ENCODE assay signal across 9 cellular contexts in the genomic region with DNA sequence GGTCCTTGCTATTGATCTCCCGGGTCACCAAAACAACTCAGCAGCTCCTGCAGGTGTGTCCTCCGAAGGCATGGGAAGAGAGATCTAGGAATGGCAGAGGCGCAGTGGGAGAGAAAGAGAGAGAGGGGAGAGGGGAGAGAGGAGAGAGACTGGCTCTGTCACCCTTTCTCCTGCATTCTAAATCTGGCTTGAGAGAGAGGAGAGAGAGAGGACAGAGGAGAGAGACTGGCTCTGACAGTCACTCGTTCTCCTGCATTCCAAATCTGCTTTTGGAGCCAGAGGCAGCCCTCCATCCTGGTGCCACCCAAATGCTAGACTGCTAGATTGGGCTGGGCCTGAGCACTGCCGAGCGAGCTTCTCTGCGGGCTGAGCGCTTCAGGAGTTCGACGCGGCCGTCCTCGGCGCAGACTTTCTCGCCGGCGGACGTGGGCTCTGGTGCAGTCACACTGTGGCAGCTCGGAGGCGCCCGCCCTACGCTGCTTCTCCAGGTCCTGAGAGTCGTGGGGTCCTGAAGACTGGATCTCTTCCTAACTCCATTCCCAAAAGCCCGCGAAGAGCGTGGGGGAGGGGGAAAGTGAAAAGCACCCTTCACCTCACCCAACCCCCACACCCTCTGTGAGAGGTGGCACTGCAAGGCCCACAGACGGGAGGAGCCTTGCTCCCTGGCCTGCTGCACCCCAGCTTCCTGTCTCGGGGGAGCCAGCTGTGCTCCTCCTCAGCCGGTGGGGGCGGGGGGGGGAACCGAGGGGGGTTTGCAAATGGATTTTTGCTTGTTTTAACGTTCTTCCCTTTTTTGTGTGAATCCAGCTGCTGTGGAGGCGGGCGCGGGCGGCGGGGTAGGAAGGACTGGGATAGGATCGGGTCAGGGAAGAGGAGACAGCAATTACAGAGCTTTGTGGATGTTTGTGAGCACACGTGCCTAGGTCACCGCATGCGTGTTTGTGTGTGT.
DNase-seq lines count a peak whose midpoint lies in the region; ATAC-seq and TF ChIP-seq lines count a peak whose summit lies in the region.
"Had no signal": no experiment of that assay in that cellular context is flagged by ENCODE, and none has a peak within 500 bp of the region (broad histone marks: within the 10 kb centered on the region; RNA-seq: fewer than 3 reads in every experiment).

No MANE protein-coding gene starts in this region.

- no peak overlapping the region for H3K27ac Mint-ChIP-seq in stimulated activated naive CD8-positive, alpha-beta T cell treated with anti-CD3 and anti-CD28 coated beads, Interleukin-15, Interleukin-2, amounts not matched to agents 100 ng/mL and 50 ng/mL, for 24 hours
- H3K27ac Mint-ChIP-seq in WTC11: no peak overlapping the region

- DNase-seq in stimulated activated naive CD8-positive, alpha-beta T cell treated with anti-CD3 and anti-CD28 coated beads, Interleukin-15, Interleukin-2, amounts not matched to agents 100 U/mL and 50 U/mL, for 24 hours: no peak
- no peak for DNase-seq in WTC11 (ENCODE audit: low spot score)
- peak; percentile 74 for DNase-seq in left kidney (ENCODE audit: low read depth, low spot score)
- no peak for DNase-seq in stimulated activated CD4-positive, alpha-beta T cell treated with anti-CD3 and anti-CD28 coated beads, Interleukin-2, amount 100 ng/mL, for 24 hours
- no peak for DNase-seq in RKO (ENCODE audit: low spot score)
- DNase-seq in amniotic stem cell (lab: John Stamatoyannopoulos, UW): no peak
- DNase-seq: dermis blood vessel endothelial cell had no signal

- peak overlapping the region; percentile 26 for H3K4me3 Mint-ChIP-seq in stimulated activated naive CD8-positive, alpha-beta T cell treated with anti-CD3 and anti-CD28 coated beads, Interleukin-15, Interleukin-2, amounts not matched to agents 100 ng/mL and 50 ng/mL, for 24 hours
- peak overlapping the region; percentile 81 for H3K4me3 Mint-ChIP-seq in WTC11

- H3K4me1 Mint-ChIP-seq in stimulated activated naive CD8-positive, alpha-beta T cell treated with anti-CD3 and anti-CD28 coated beads, Interleukin-15, Interleukin-2, amounts not matched to agents 100 ng/mL and 50 ng/mL, for 24 hours (ENCODE audit: low read depth): no peaks in the 10 kb centered on the region
- H3K4me1 Mint-ChIP-seq in WTC11: peaks cover 53% of the 10 kb centered on the region

- H3K9me3 Mint-ChIP-seq in stimulated activated naive CD8-positive, alpha-beta T cell treated with anti-CD3 and anti-CD28 coated beads, Interleukin-15, Interleukin-2, amounts not matched to agents 100 ng/mL and 50 ng/mL, for 24 hours: no peaks in the 10 kb centered on the region
- H3K9me3 Mint-ChIP-seq in WTC11: no peaks in the 10 kb centered on the region

- no peak for ATAC-seq in stimulated activated naive CD8-positive, alpha-beta T cell treated with anti-CD3 and anti-CD28 coated beads, Interleukin-15, Interleukin-2, amounts not matched to agents 100 U/mL and 50 U/mL, for 24 hours
- ATAC-seq in WTC11 (peak; percentile 55), GM21786 (IDR thresholded peaks at IDR 0.05; ENCODE audit: unreplicated experiment) (no peak)

- no peak for TF ChIP-seq CTCF in WTC11 (IDR thresholded peaks at IDR 0.05)

- no peaks in the 10 kb centered on the region for H3K36me3 Mint-ChIP-seq in stimulated activated naive CD8-positive, alpha-beta T cell treated with anti-CD3 and anti-CD28 coated beads, Interleukin-15, Interleukin-2, amounts not matched to agents 100 ng/mL and 50 ng/mL, for 24 hours (ENCODE audit: low read depth)
- H3K36me3 Mint-ChIP-seq in WTC11: no peaks in the 10 kb centered on the region

- CTCF ChIA-PET in WTC11 (lab: Charles Lee): interaction anchor here (0.7 to 1.8 kb wide), 15 partner anchors 12 to 600 kb away, joined by 3 to 9 read pairs (median 3); partner anchors contain the start of gene CDIN1

- peaks cover 88% of the 10 kb centered on the region for H3K27me3 Mint-ChIP-seq in stimulated activated naive CD8-positive, alpha-beta T cell treated with anti-CD3 and anti-CD28 coated beads, Interleukin-15, Interleukin-2, amounts not matched to agents 100 ng/mL and 50 ng/mL, for 24 hours
- peaks cover 78% of the 10 kb centered on the region for H3K27me3 Mint-ChIP-seq in WTC11 (ENCODE audit: low read depth)

- POLR2A ChIA-PET in WTC11 (lab: Charles Lee): no interaction called here

TF ChIP-seq in WTC11, 78 proteins besides CTCF, POLR2A, EP300 and RAD21:
- TF ChIP-seq SOX15 (CRISPR knock-in tag; IDR thresholded peaks at IDR 0.05): no peak
- no peak for TF ChIP-seq ATF6 (CRISPR knock-in tag; IDR thresholded peaks at IDR 0.05)
- no peak for TF ChIP-seq MXD4 (CRISPR knock-in tag; IDR thresholded peaks at IDR 0.05; ENCODE audit: borderline replicate concordance)
- TF ChIP-seq IRF1 (CRISPR knock-in tag; IDR thresholded peaks at IDR 0.05): no peak
- TF ChIP-seq ATF2 (CRISPR knock-in tag; IDR thresholded peaks at IDR 0.05; ENCODE audit: borderline replicate concordance, low read depth): no peak
- TF ChIP-seq JUN (CRISPR knock-in tag; IDR thresholded peaks at IDR 0.05): no peak
- no peak for TF ChIP-seq MAX (CRISPR knock-in tag; IDR thresholded peaks at IDR 0.05)
- TF ChIP-seq ZNF423 (CRISPR knock-in tag; IDR thresholded peaks at IDR 0.05): no peak
- TF ChIP-seq ZNF317 (CRISPR knock-in tag; IDR thresholded peaks at IDR 0.05; ENCODE audit: borderline replicate concordance, low read depth): no peak
